In the genomic region with DNA sequence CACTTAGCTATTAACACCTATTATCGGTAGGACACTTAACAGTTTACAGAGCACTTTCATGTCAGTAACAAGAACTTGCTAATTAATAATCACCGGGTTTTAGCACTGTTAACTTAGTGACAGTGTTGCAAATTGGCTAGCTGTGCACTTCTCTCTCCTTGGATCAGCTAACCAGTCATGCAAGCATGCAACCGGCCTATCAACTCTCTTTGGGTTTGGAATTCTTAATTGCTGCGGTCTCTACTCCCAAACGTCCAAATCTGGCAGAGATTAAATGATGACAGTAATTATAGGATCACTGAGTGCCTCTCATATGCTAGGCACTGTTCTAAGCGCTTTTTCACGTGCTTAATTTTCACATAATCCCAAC, we compare ENCODE assay signal across 8 cellular contexts. TPM values are rescaled to one million over a fixed set of nuclear protein-coding genes. Genes with fewer than 3 reads are reported as not detected.
DNase-seq lines count a peak whose midpoint lies in the region; ATAC-seq and TF ChIP-seq lines count a peak whose summit lies in the region.

No MANE protein-coding gene starts in this region.

- intact Hi-C loops in Panc1 (cut with micrococcal nuclease; ENCODE audit: unreplicated experiment): no loop called here

- H3K4me1 ChIP-seq in Panc1 (ENCODE audit: control insufficient read depth, insufficient read depth, low read length): peaks cover 10% of the 10 kb centered on the region
- peaks cover 8% of the 10 kb centered on the region for H3K4me1 ChIP-seq in rectal smooth muscle tissue (ENCODE audit: control insufficient read depth, insufficient read depth, low read length)

- CTCF ChIA-PET in Panc1 (lab: Charles Lee): no interaction called here

- in situ Hi-C loops in Panc1 (cut with HindIII; ENCODE audit: low pct_unique_long_range_greater_than_20kb, low sequenced_read_pairs): no loop called here

- H3K27ac ChIP-seq in Panc1 (ENCODE audit: low read length): peak overlapping the region; percentile 69
- H3K27ac ChIP-seq in rectal smooth muscle tissue (ENCODE audit: low read depth, low read length): no peak overlapping the region

- ATAC-seq in Panc1 (no peak), HG03108 (IDR thresholded peaks at IDR 0.05; ENCODE audit: unreplicated experiment) (no peak)

- no TSS peak for BruUV-seq in Panc1 (replicated peaks; lab: Mats Ljungman, UMichigan)

- POLR2A ChIA-PET in Panc1 (lab: Charles Lee): interaction anchor here (0.6 kb wide), 1 partner anchor 333 kb away, joined by 7 read pairs; no protein-coding TSS in a partner anchor

- H3K9ac ChIP-seq in rectal smooth muscle tissue (ENCODE audit: low read length): no peak overlapping the region

- peak overlapping the region; percentile 99 for H3K4me3 ChIP-seq in GM12864 (ENCODE audit: low read depth, low read length)
- H3K4me3 ChIP-seq in Panc1 (ENCODE audit: low read depth in 2 of 2, low read length in 2 of 2): peak overlapping the region; percentile 72 to 80
- H3K4me3 ChIP-seq in epithelial cell of proximal tubule (ENCODE audit: low read depth, low read length): peak overlapping the region; percentile 76
- peak overlapping the region; percentile 61 for H3K4me3 ChIP-seq in rectal smooth muscle tissue (ENCODE audit: low read length)

- H3K27me3 ChIP-seq in Panc1 (ENCODE audit: control insufficient read depth, insufficient read depth, low read length) (no peaks in the 10 kb centered on the region), rectal smooth muscle tissue (ENCODE audit: control insufficient read depth, insufficient read depth, low read length) (no peaks in the 10 kb centered on the region)

- H3K36me3 ChIP-seq in Panc1 (ENCODE audit: control insufficient read depth, insufficient read depth, low read length): peaks cover 2% of the 10 kb centered on the region; the same call in 1 of the 2 replicates
- H3K36me3 ChIP-seq in rectal smooth muscle tissue (ENCODE audit: control insufficient read depth, insufficient read depth, low read length): no peaks in the 10 kb centered on the region

- DNase-seq in GM12864 (ENCODE audit: low read depth) (no peak), Panc1 (ENCODE audit: low read depth, low spot score) (no peak), epithelial cell of proximal tubule (ENCODE audit: low read depth) (no peak), NCI-H2107 (lab: John Stamatoyannopoulos, UW) (no peak)
- no peak for DNase-seq in effector CD4-positive, alpha-beta T cell
- DNase-seq in stimulated activated naive CD4-positive, alpha-beta T cell treated with Interleukin-2 at 50 U/mL for 16 hours (lab: John Stamatoyannopoulos, UW): no peak

- H3K9me3 ChIP-seq in Panc1 (ENCODE audit: control insufficient read depth, insufficient read depth, low read depth, low read length): no peaks in the 10 kb centered on the region

- TF ChIP-seq CTCF in GM12864 (IDR thresholded peaks at IDR 0.05; ENCODE audit: low read depth, low read length, missing control alignments) (no peak), Panc1 (IDR thresholded peaks at IDR 0.05) (no peak), epithelial cell of proximal tubule (conservative IDR thresholded peaks at IDR 0.05; ENCODE audit: low read depth, low read length) (no peak)

RNA-seq across cellular contexts. Expression of a gene that starts 1.2 kb away (rescaled TPM):
- total RNA-seq in Panc1 (2021; ENCODE audit: unreplicated experiment): 34.2 TPM
- polyA plus RNA-seq in Panc1 (2012; ENCODE audit: insufficient read length): 27.1 TPM
- total RNA-seq in epithelial cell of proximal tubule: 5.8 and 10.1 TPM in 2 replicates

RNA-seq across cellular contexts. Expression of a gene that starts 25.4 kb away (rescaled TPM):
- total RNA-seq in Panc1 (2021; ENCODE audit: unreplicated experiment): not detected
- polyA plus RNA-seq in Panc1 (2012; ENCODE audit: insufficient read length): not detected
- not detected in 2 replicates for total RNA-seq in epithelial cell of proximal tubule

RNA-seq across cellular contexts. Expression of a gene that starts 25.7 kb away (rescaled TPM):
- 4.4 TPM for total RNA-seq in Panc1 (2021; ENCODE audit: unreplicated experiment)
- polyA plus RNA-seq in Panc1 (2012; ENCODE audit: insufficient read length): 6.0 TPM
- total RNA-seq in epithelial cell of proximal tubule: 4.6 TPM in 2 replicates
